ENCODE assay signal across 7 cellular contexts in genomic region chr1:234315091-234315541, GRCh38. TPM values are rescaled to one million over a fixed set of nuclear protein-coding genes. Genes with fewer than 3 reads are reported as not detected.
A peak's percentile ranks its signal among the peaks of the same experiment; 100 is the strongest.
DNase-seq lines count a peak whose midpoint lies in the region; ATAC-seq, FAIRE-seq and TF ChIP-seq lines count a peak whose summit lies in the region.

No MANE protein-coding gene starts in this region.

- peaks cover 18% of the 10 kb centered on the region for H3K27me3 Mint-ChIP-seq in astrocyte (ENCODE audit: low read depth, unreplicated experiment)

- no peaks in the 10 kb centered on the region for H4K20me1 ChIP-seq in astrocyte (ENCODE audit: insufficient read depth, low read length)

- TF ChIP-seq CTCF in NB4 (IDR thresholded peaks at IDR 0.05; ENCODE audit: low read depth, low read length) (no peak), astrocyte (IDR thresholded peaks at IDR 0.05; ENCODE audit: insufficient read depth, low read depth, low read length) (no peak)

- H3K9ac ChIP-seq in astrocyte (ENCODE audit: low read length), result peak overlapping the region; percentile 13

- H3K27ac ChIP-seq in astrocyte (ENCODE audit: low read depth, low read length) (peak overlapping the region; percentile 53), caudate nucleus (ENCODE audit: low read depth, low read length) (no peak overlapping the region)

- FAIRE-seq in astrocyte (lab: Jason Lieb, UNC), result no peak

- H3K4me1 ChIP-seq in astrocyte (ENCODE audit: insufficient read depth, low read length), result peaks cover 25% of the 10 kb centered on the region

- DNase-seq in NB4 (ENCODE audit: low read depth) (peak; percentile 67), astrocyte (ENCODE audit: low read depth) (peak; percentile 73), pulmonary artery endothelial cell (ENCODE audit: low read depth, low spot score) (peak; percentile 19), NCI-H187 treated with DMSO at 0.1 percent for 48 hours (lab: John Stamatoyannopoulos, UW) (no peak), caudate nucleus (lab: John Stamatoyannopoulos, UW) (no peak)

- no peaks in the 10 kb centered on the region for H3K27me3 ChIP-seq in astrocyte (ENCODE audit: insufficient read depth, low read length)

- peak overlapping the region; percentile 58 for H3K4me2 ChIP-seq in astrocyte (ENCODE audit: low read length)

- peaks cover 3% of the 10 kb centered on the region for H3K36me3 Mint-ChIP-seq in astrocyte (ENCODE audit: low read depth, unreplicated experiment)

- H3K9me3 ChIP-seq in astrocyte (ENCODE audit: insufficient read depth, low read depth, low read length), result no peaks in the 10 kb centered on the region

- ATAC-seq in GM19452 (IDR thresholded peaks at IDR 0.05; ENCODE audit: unreplicated experiment), result peak; percentile 57
- ATAC-seq in HG02642 (IDR thresholded peaks at IDR 0.05; ENCODE audit: poor library complexity, unreplicated experiment), result no peak

- H3K4me3 Mint-ChIP-seq in astrocyte (ENCODE audit: unreplicated experiment), result no peak overlapping the region

- TF ChIP-seq POLR2A in NB4 (IDR thresholded peaks at IDR 0.05; ENCODE audit: extremely low read depth, insufficient read length), result no peak

- H3K4me3 ChIP-seq in NB4 (ENCODE audit: low read depth, low read length) (no peak overlapping the region), astrocyte (ENCODE audit: insufficient read depth, low read depth, low read length) (no peak overlapping the region)

- H3K9me3 Mint-ChIP-seq in astrocyte (ENCODE audit: unreplicated experiment), result no peaks in the 10 kb centered on the region

- no peak overlapping the region for H3K27ac Mint-ChIP-seq in astrocyte (ENCODE audit: unreplicated experiment)

- H3K79me2 ChIP-seq in astrocyte (ENCODE audit: insufficient read depth, low read length), result no peaks in the 10 kb centered on the region

- no peaks in the 10 kb centered on the region for H3K36me3 ChIP-seq in astrocyte (ENCODE audit: insufficient read depth, low read length)

- H2AFZ ChIP-seq in astrocyte (ENCODE audit: low read depth, low read length), result no peak overlapping the region

- H3K4me1 Mint-ChIP-seq in astrocyte (ENCODE audit: low read depth, unreplicated experiment), result peaks cover 12% of the 10 kb centered on the region

RNA-seq across cellular contexts. Expression of gene COA6, which starts 58.1 kb away (rescaled TPM):
- total RNA-seq in astrocyte (19.9 and 22.0 TPM in 2 replicates), pulmonary artery endothelial cell (21.5 and 32.0 TPM in 2 replicates)

Comparison
In these comparisons a context has a peak if more than half of its experiments do, and no peak if none do; other contexts are left out.
1. DNase-seq: peak in NB4 (single experiment), astrocyte (single experiment) and pulmonary artery endothelial cell (single experiment); none in NCI-H187 treated with DMSO at 0.1 percent for 48 hours (single experiment) and caudate nucleus (0 of 61).